In genomic region chr9:111287127-111287526, GRCh38 we compare ENCODE assay signal across 17 cellular contexts. TPM values are rescaled to one million over a fixed set of nuclear protein-coding genes. Genes with fewer than 3 reads are reported as not detected.
A peak's percentile ranks its signal among the peaks of the same experiment; 100 is the strongest.
DNase-seq lines count a peak whose midpoint lies in the region; ATAC-seq and TF ChIP-seq lines count a peak whose summit lies in the region.
"Had no signal": no experiment of that assay in that cellular context is flagged by ENCODE, and none has a peak within 500 bp of the region (broad histone marks: within the 10 kb centered on the region; RNA-seq: fewer than 3 reads in every experiment).

No MANE protein-coding gene starts in this region.

- no TSS peak for BruUV-seq in HCT116 (replicated peaks; lab: Mats Ljungman, UMichigan)

- CTCF ChIA-PET in HCT116 (lab: Charles Lee) = no interaction called here

- H3K36me3 ChIP-seq in HCT116 (ENCODE audit: control insufficient read depth in 1 of 2, insufficient read depth in 2 of 2, low read length in 2 of 2) (no peaks in the 10 kb centered on the region), adipocyte (ENCODE audit: control insufficient read depth, insufficient read depth, low read length, severe bottlenecking) (no peaks in the 10 kb centered on the region)

- no peaks in the 10 kb centered on the region for H4K20me1 ChIP-seq in HCT116 (ENCODE audit: insufficient read depth)

- H3K79me2 ChIP-seq in HCT116 (ENCODE audit: insufficient read depth, low read length) = no peaks in the 10 kb centered on the region

- TF ChIP-seq RAD21 in HCT116 (IDR thresholded peaks at IDR 0.05; ENCODE audit: low read depth) = no peak

- H3K9me3 ChIP-seq in HCT116 (ENCODE audit: control insufficient read depth in 1 of 2, insufficient read depth in 1 of 2, low read depth in 1 of 2, low read length in 2 of 2) = no peaks in the 10 kb centered on the region
- H3K9me3 ChIP-seq in adipocyte (ENCODE audit: control insufficient read depth, low read length) = no peaks in the 10 kb centered on the region
- H3K9me3 ChIP-seq: tibial artery had no signal

- RAD21 ChIA-PET in HCT116 (lab: Charles Lee; ENCODE audit: low non-redundant PET in 1 of 2, low total read pairs in 2 of 2, uncharacterized antibody in 2 of 2, unreplicated experiment in 2 of 2) = no interaction called here

- H3K4me1 ChIP-seq in HCT116 (ENCODE audit: control insufficient read depth in 1 of 2, insufficient read depth in 2 of 2, low read length in 2 of 2) = peaks cover 0 to 15% of the 10 kb centered on the region in 2 experiments; a peak in 2 of 4 replicates
- peaks cover 24% of the 10 kb centered on the region for H3K4me1 ChIP-seq in adipocyte (ENCODE audit: control insufficient read depth, insufficient read depth, low read length)
- H3K4me1 ChIP-seq: tibial artery had no signal

- ATAC-seq in HCT116 = peak; percentile 80
- ATAC-seq in left colon = no peak
- ATAC-seq in HG02938 (IDR thresholded peaks at IDR 0.05; ENCODE audit: unreplicated experiment) = no peak
- ATAC-seq: activated CD8-positive, alpha-beta memory T cell treated with anti-CD3 and anti-CD28 coated beads, Interleukin-2, amount 10 ng/mL, durations not matched to agents 7 days and 5 days; GM12878 had no signal

- no peak overlapping the region for H3K4me3 ChIP-seq in HCT116 (replicated peaks in 1 of 2; ENCODE audit: low read depth in 1 of 2, low read length in 2 of 2)
- H3K4me3 ChIP-seq in adipocyte (ENCODE audit: low read length) = no peak overlapping the region
- H3K4me3 ChIP-seq: dorsolateral prefrontal cortex, GM12878, tibial artery had no signal

- H3K27me3 ChIP-seq in HCT116 (ENCODE audit: insufficient read depth, low read length) = no peaks in the 10 kb centered on the region
- no peaks in the 10 kb centered on the region for H3K27me3 ChIP-seq in adipocyte (replicated peaks; ENCODE audit: control insufficient read depth, insufficient read depth, low read length)
- H3K27me3 ChIP-seq: dorsolateral prefrontal cortex, tibial artery had no signal

- H2AFZ ChIP-seq in HCT116 (ENCODE audit: low read depth, low read length, poor library complexity, severe bottlenecking) = no peak overlapping the region

- POLR2A ChIA-PET in HCT116 (lab: Charles Lee) = no interaction called here

- H3K9me2 ChIP-seq in HCT116 (ENCODE audit: insufficient read depth) = no peaks in the 10 kb centered on the region

- TF ChIP-seq CTCF in HCT116 (IDR thresholded peaks at IDR 0.05 in 2 of 3, conservative IDR thresholded peaks at IDR 0.05 in 1 of 3; ENCODE audit: borderline replicate concordance in 1 of 3, insufficient read depth in 1 of 3, low read depth in 2 of 3, low read length in 2 of 3) = no peak

- TF ChIP-seq POLR2A in HCT116 (IDR thresholded peaks at IDR 0.05; ENCODE audit: borderline replicate concordance, extremely low read depth, insufficient read depth, insufficient read length) = no peak

- intact Hi-C loops in HCT116 (cut with micrococcal nuclease) (no loop called here), left colon (cut with DNase I, micrococcal nuclease) (no loop called here)

- peak overlapping the region; percentile 42 for H3K4me2 ChIP-seq in HCT116 (ENCODE audit: low read length)

- peak; percentile 14 for DNase-seq in A172 (ENCODE audit: low spot score)
- peak; percentile 7 for DNase-seq in HCT116 (ENCODE audit: low read depth, low spot score)
- peak; percentile 65 for DNase-seq in adipocyte (ENCODE audit: low read depth)
- peak; percentile 67 for DNase-seq in hepatic stellate cell (ENCODE audit: low spot score)
- DNase-seq in left colon = no peak
- no peak for DNase-seq in NAMALWA (ENCODE audit: low spot score)
- no peak for DNase-seq in C1 segment of cervical spinal cord (lab: John Stamatoyannopoulos, UW)
- DNase-seq: activated CD8-positive, alpha-beta memory T cell treated with anti-CD3 and anti-CD28 coated beads, Interleukin-2, amount 10 ng/mL, durations not matched to agents 7 days and 5 days; activated naive CD8-positive, alpha-beta T cell treated with anti-CD3 and anti-CD28 coated beads for 36 hours; dorsolateral prefrontal cortex; GOT3; NCI-H1092 treated with DMSO at 0.1 percent for 48 hours; tibial artery had no signal

- no peak overlapping the region for H3K27ac ChIP-seq in HCT116 (ENCODE audit: low read depth, low read length)
- H3K27ac ChIP-seq: dorsolateral prefrontal cortex, tibial artery had no signal

- no peak overlapping the region for H3K9ac ChIP-seq in HCT116 (ENCODE audit: low read length)
- H3K9ac ChIP-seq in adipocyte (ENCODE audit: low read length) = peak overlapping the region; percentile 15

TF ChIP-seq in HCT116, 20 proteins besides CTCF, POLR2A, EP300 and RAD21:
- TF ChIP-seq JUND (IDR thresholded peaks at IDR 0.05) (0 out of 2 replicates have a peak, but pooled peaks have one; percentile 27), SP1 (IDR thresholded peaks at IDR 0.05; ENCODE audit: low read depth) (peak; percentile 27; the same call in 1 of the 2 replicates), FOSL1 (IDR thresholded peaks at IDR 0.05; ENCODE audit: low read depth) (no peak), ZFX (IDR thresholded peaks at IDR 0.05) (no peak), TCF7L2 (IDR thresholded peaks at IDR 0.05; ENCODE audit: borderline replicate concordance, extremely low read depth, insufficient read depth, insufficient read length) (peak; percentile 41), EZH2phosphoT487 (IDR thresholded peaks at IDR 0.05; ENCODE audit: borderline replicate concordance) (no peak), SRF (IDR thresholded peaks at IDR 0.05; ENCODE audit: low read depth) (no peak)
- TF ChIP-seq, protein P1, sequence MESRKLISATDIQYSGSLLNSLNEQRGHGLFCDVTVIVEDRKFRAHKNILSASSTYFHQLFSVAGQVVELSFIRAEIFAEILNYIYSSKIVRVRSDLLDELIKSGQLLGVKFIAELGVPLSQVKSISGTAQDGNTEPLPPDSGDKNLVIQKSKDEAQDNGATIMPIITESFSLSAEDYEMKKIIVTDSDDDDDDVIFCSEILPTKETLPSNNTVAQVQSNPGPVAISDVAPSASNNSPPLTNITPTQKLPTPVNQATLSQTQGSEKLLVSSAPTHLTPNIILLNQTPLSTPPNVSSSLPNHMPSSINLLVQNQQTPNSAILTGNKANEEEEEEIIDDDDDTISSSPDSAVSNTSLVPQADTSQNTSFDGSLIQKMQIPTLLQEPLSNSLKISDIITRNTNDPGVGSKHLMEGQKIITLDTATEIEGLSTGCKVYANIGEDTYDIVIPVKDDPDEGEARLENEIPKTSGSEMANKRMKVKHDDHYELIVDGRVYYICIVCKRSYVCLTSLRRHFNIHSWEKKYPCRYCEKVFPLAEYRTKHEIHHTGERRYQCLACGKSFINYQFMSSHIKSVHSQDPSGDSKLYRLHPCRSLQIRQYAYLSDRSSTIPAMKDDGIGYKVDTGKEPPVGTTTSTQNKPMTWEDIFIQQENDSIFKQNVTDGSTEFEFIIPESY (IDR thresholded peaks at IDR 0.05; ENCODE audit: extremely low read depth, insufficient replicate concordance, low read length) = no peak
TF ChIP-seq in HCT116: peak in this region for 3.

RNA-seq across cellular contexts. Expression of gene OR2K2, which starts 42.9 kb away (rescaled TPM):
- not detected in 2 replicates for total RNA-seq in A172 (2014; rRNA removed; shearing (Covaris generic))
- total RNA-seq in HCT116 (2021; ENCODE audit: unreplicated experiment) (not detected), left colon (not detected)
- polyA plus RNA-seq in HCT116 (2012) = not detected in 2 replicates
- total RNA-seq: activated CD8-positive, alpha-beta memory T cell treated with anti-CD3 and anti-CD28 coated beads, Interleukin-2, amount 10 ng/mL, durations not matched to agents 7 days and 5 days; activated naive CD8-positive, alpha-beta T cell treated with anti-CD3 and anti-CD28 coated beads for 36 hours; GM12878; NCI-H460; omental fat pad had no signal

Comparison
In these comparisons a context has a peak if more than half of its experiments do, and no peak if none do; other contexts are left out.
1. DNase-seq: peak in A172 (single experiment), HCT116 (single experiment), adipocyte (single experiment) and hepatic stellate cell (single experiment); none in left colon (0 of 2), NAMALWA (single experiment) and C1 segment of cervical spinal cord (0 of 14).